Comparison of ENCODE assay signal across 25 cellular contexts in the genomic region with DNA sequence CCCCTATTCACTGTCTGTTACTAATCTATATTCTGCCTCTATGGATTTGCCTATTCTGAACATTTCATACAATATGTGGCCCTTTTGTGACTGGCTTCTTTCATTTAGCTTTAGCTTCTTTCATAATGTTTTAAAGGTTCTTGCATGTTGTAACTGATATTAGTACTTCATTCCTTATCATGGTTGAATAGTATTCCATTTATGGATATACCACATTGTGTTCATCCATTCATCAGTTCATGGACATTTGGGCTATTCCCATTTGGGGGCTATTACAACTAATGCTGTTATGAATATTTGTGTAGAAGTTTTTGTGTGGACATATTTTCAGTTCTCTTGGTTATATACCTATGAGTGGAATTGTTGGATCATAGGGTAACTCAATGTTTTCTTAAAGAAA.
"Had no signal": no experiment of that assay in that cellular context is flagged by ENCODE, and none has a peak within 500 bp of the region (broad histone marks: within the 10 kb centered on the region; RNA-seq: fewer than 3 reads in every experiment).

No MANE protein-coding gene starts in this region.

- H3K79me2 ChIP-seq: parathyroid adenoma had no signal

- H3K9ac ChIP-seq: neural progenitor cell, parathyroid adenoma had no signal

- H3K4me3 ChIP-seq: neural progenitor cell, ovary, psoas muscle, right lobe of liver, sigmoid colon, stomach, thoracic aorta, thyroid gland, tibial nerve, upper lobe of left lung, vagina had no signal

- H3K27me3 ChIP-seq: neural progenitor cell, ovary, right lobe of liver, sigmoid colon, stomach, thyroid gland, tibial nerve, upper lobe of left lung, vagina had no signal

- DNase-seq: natural killer cell; occipital lobe; ovary; posterior cingulate gyrus; psoas muscle; right cardiac atrium; right lobe of liver; sigmoid colon; small intestine; stimulated activated CD4-positive, alpha-beta T cell treated with anti-CD3 and anti-CD28 coated beads, Interleukin-15, amount 100 ng/mL, for 24 hours; stimulated activated CD4-positive, alpha-beta T cell treated with anti-CD3 and anti-CD28 coated beads, Interleukin-2, amount 100 ng/mL, for 24 hours; stimulated activated CD4-positive, alpha-beta T cell treated with anti-CD3 and anti-CD28 coated beads, Interleukin-2, amount 100 ng/mL, for 48 hours; stimulated activated CD4-positive, alpha-beta T cell treated with anti-CD3 and anti-CD28 coated beads, Interleukin-4, amount 100 ng/mL, for 24 hours; stimulated activated naive B cell treated with anti-CD40 and anti-IgM and Interleukin-4, amounts not matched to agents 10 μg/mL and 1 μg/mL and 100 μg/mL, for 72 hours; stimulated activated naive CD4-positive, alpha-beta T cell treated with Interleukin-2 at 50 U/mL for 16 hours; stomach; thyroid gland; trophoblast cell; upper lobe of left lung had no signal

- H2AFZ ChIP-seq: neural progenitor cell, parathyroid adenoma had no signal

- H3K36me3 ChIP-seq: neural progenitor cell, ovary, right lobe of liver, sigmoid colon, stomach, thoracic aorta, thyroid gland, tibial nerve, upper lobe of left lung, vagina had no signal

- H3K27ac ChIP-seq: neural progenitor cell, ovary, parathyroid adenoma, psoas muscle, right lobe of liver, sigmoid colon, stomach, thoracic aorta, thyroid gland, tibial nerve, upper lobe of left lung, vagina had no signal

- H3K4me1 ChIP-seq: parathyroid adenoma, psoas muscle, right lobe of liver, sigmoid colon, thyroid gland, tibial nerve, upper lobe of left lung, vagina had no signal

- H3K4me2 ChIP-seq: neural progenitor cell had no signal

- H3K9me3 ChIP-seq: ovary, right lobe of liver, sigmoid colon, stomach, thoracic aorta, thyroid gland, tibial nerve, upper lobe of left lung, vagina had no signal

- ATAC-seq: natural killer cell; psoas muscle; right cardiac atrium; right lobe of liver; stimulated activated naive B cell treated with anti-CD40 and anti-IgM and Interleukin-4, amounts not matched to agents 10 μg/mL and 1 μg/mL and 100 μg/mL, for 72 hours had no signal

- FAIRE-seq: urothelium cell line had no signal
